ENCODE assay signal across 1 cellular context in the genomic region with DNA sequence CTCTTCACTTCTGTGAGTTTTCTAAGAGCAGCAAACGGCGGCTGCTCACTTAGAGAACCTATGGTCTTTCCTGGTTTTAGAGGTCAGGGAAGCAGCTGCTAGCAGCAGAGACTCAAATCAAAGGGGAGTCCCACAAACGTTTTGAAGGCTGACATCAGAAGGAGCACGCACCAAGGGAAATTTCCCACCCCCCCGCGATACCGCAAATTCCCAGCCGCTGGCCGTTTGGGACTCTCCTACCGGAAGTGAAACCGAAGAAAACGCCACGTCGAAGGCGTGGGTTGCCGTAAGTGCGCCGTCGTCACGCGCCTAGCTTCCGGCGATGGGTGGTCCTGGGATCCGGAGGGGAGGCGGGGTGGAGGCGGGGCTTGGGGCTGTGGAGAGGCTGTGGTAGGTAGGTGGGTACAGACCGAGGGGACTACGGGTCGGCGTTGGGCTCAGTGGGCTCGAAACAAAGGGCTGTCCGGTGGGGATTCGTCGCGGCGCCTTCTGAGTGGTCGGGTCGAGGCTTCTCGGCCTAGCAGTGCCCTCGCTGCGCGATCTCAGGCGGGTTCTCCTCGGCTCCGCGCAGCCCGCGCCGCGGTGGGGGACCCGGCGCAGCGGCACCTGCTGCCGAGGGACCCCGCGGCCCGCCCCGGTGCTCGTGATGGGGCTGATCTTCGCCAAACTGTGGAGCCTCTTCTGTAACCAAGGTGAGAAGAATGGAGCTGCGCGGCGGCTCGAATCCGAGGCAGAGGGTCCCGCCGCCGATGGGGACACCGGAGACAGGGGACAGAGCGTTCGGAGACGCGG.
A peak's percentile ranks its signal among the peaks of the same experiment; 100 is the strongest.
TF ChIP-seq lines count a peak whose summit lies in the region.

A gene with protein sequence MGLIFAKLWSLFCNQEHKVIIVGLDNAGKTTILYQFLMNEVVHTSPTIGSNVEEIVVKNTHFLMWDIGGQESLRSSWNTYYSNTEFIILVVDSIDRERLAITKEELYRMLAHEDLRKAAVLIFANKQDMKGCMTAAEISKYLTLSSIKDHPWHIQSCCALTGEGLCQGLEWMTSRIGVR (plus strand): TSS at position 440 of the 792 bp plus-strand sequence. CDS start 207 bp downstream, at position 647.

TF ChIP-seq in GM12878, 131 proteins besides CTCF, POLR2A, EP300 and RAD21 (continued from another document):
- TF ChIP-seq NR2F1 (conservative IDR thresholded peaks at IDR 0.05) (peak; percentile 58; the same call in 1 of the 2 replicates), MYB (IDR thresholded peaks at IDR 0.05; ENCODE audit: borderline replicate concordance, low read depth, low read length) (peak; percentile 73; the same call in 1 of the 2 replicates), SUPT20H (IDR thresholded peaks at IDR 0.05; ENCODE audit: borderline replicate concordance, control insufficient read depth, low read depth, low read length) (no peak), CREB1 (IDR thresholded peaks at IDR 0.05; ENCODE audit: low read depth) (peak; percentile 94), CEBPB (IDR thresholded peaks at IDR 0.05; ENCODE audit: borderline replicate concordance in 1 of 2, low read depth in 2 of 2, low read length in 2 of 2) (no peak), RUNX3 (IDR thresholded peaks at IDR 0.05; ENCODE audit: low read length) (peak; percentile 98), BHLHE40 (IDR thresholded peaks at IDR 0.05; ENCODE audit: borderline replicate concordance in 1 of 2, low read depth in 2 of 2, low read length in 1 of 2) (peak; percentile 96 to 97), RCOR1 (conservative IDR thresholded peaks at IDR 0.05; ENCODE audit: low read depth, low read length) (no peak), TBL1XR1 (IDR thresholded peaks at IDR 0.05; ENCODE audit: low read depth, low read length) (peak; percentile 69), IKZF2 (IDR thresholded peaks at IDR 0.05) (peak; percentile 100), LARP7 (IDR thresholded peaks at IDR 0.05) (peak; percentile 92), HDAC6 (IDR thresholded peaks at IDR 0.05; ENCODE audit: unreplicated experiment) (no peak)
- TF ChIP-seq, protein P1, sequence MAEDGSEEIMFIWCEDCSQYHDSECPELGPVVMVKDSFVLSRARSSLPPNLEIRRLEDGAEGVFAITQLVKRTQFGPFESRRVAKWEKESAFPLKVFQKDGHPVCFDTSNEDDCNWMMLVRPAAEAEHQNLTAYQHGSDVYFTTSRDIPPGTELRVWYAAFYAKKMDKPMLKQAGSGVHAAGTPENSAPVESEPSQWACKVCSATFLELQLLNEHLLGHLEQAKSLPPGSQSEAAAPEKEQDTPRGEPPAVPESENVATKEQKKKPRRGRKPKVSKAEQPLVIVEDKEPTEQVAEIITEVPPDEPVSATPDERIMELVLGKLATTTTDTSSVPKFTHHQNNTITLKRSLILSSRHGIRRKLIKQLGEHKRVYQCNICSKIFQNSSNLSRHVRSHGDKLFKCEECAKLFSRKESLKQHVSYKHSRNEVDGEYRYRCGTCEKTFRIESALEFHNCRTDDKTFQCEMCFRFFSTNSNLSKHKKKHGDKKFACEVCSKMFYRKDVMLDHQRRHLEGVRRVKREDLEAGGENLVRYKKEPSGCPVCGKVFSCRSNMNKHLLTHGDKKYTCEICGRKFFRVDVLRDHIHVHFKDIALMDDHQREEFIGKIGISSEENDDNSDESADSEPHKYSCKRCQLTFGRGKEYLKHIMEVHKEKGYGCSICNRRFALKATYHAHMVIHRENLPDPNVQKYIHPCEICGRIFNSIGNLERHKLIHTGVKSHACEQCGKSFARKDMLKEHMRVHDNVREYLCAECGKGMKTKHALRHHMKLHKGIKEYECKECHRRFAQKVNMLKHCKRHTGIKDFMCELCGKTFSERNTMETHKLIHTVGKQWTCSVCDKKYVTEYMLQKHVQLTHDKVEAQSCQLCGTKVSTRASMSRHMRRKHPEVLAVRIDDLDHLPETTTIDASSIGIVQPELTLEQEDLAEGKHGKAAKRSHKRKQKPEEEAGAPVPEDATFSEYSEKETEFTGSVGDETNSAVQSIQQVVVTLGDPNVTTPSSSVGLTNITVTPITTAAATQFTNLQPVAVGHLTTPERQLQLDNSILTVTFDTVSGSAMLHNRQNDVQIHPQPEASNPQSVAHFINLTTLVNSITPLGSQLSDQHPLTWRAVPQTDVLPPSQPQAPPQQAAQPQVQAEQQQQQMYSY (CRISPR knock-in tag; IDR thresholded peaks at IDR 0.05), result no peak
- TF ChIP-seq, protein P2, sequence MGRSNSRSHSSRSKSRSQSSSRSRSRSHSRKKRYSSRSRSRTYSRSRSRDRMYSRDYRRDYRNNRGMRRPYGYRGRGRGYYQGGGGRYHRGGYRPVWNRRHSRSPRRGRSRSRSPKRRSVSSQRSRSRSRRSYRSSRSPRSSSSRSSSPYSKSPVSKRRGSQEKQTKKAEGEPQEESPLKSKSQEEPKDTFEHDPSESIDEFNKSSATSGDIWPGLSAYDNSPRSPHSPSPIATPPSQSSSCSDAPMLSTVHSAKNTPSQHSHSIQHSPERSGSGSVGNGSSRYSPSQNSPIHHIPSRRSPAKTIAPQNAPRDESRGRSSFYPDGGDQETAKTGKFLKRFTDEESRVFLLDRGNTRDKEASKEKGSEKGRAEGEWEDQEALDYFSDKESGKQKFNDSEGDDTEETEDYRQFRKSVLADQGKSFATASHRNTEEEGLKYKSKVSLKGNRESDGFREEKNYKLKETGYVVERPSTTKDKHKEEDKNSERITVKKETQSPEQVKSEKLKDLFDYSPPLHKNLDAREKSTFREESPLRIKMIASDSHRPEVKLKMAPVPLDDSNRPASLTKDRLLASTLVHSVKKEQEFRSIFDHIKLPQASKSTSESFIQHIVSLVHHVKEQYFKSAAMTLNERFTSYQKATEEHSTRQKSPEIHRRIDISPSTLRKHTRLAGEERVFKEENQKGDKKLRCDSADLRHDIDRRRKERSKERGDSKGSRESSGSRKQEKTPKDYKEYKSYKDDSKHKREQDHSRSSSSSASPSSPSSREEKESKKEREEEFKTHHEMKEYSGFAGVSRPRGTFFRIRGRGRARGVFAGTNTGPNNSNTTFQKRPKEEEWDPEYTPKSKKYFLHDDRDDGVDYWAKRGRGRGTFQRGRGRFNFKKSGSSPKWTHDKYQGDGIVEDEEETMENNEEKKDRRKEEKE (IDR thresholded peaks at IDR 0.05), result no peak
- TF ChIP-seq, protein P3, sequence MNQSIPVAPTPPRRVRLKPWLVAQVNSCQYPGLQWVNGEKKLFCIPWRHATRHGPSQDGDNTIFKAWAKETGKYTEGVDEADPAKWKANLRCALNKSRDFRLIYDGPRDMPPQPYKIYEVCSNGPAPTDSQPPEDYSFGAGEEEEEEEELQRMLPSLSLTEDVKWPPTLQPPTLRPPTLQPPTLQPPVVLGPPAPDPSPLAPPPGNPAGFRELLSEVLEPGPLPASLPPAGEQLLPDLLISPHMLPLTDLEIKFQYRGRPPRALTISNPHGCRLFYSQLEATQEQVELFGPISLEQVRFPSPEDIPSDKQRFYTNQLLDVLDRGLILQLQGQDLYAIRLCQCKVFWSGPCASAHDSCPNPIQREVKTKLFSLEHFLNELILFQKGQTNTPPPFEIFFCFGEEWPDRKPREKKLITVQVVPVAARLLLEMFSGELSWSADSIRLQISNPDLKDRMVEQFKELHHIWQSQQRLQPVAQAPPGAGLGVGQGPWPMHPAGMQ (IDR thresholded peaks at IDR 0.05; ENCODE audit: borderline replicate concordance), result peak; percentile 78
- TF ChIP-seq, protein P4, sequence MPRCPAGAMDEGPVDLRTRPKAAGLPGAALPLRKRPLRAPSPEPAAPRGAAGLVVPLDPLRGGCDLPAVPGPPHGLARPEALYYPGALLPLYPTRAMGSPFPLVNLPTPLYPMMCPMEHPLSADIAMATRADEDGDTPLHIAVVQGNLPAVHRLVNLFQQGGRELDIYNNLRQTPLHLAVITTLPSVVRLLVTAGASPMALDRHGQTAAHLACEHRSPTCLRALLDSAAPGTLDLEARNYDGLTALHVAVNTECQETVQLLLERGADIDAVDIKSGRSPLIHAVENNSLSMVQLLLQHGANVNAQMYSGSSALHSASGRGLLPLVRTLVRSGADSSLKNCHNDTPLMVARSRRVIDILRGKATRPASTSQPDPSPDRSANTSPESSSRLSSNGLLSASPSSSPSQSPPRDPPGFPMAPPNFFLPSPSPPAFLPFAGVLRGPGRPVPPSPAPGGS (IDR thresholded peaks at IDR 0.05; ENCODE audit: borderline replicate concordance, insufficient read depth, low read depth, low read length, poor library complexity, severe bottlenecking), result peak; percentile 90
TF ChIP-seq in GM12878: peak in this region for 71.
